Comparison of ENCODE assay signal across 3 cellular contexts in the genomic region with DNA sequence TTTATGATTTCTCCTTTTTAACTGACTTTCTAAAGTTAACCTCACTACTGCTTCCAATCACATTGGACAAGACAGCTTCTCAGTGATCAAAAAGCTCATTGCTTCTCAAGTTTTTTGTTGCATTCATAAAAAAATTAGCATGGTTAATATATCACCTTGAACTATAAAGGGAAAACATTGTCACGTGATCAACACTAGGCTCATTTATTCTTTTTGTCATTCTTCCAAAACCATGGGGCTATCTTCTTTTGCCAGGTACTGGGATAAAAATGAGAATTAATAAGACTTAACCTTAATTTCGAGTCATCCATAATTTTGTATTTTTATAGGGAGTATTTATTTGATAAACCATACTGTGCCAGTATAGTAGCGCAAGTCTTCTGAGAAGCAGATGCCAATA.
A peak's percentile ranks its signal among the peaks of the same experiment; 100 is the strongest.
TF ChIP-seq lines count a peak whose summit lies in the region.

No MANE protein-coding gene starts in this region.

TF ChIP-seq in HepG2, 621 proteins besides CTCF, POLR2A, EP300 and RAD21:
- TF ChIP-seq USF2 (IDR thresholded peaks at IDR 0.05; ENCODE audit: low read depth, low read length) (peak; percentile 36; the same call in 1 of the 2 replicates), USF2 (CRISPR knock-in tag; IDR thresholded peaks at IDR 0.05; ENCODE audit: borderline replicate concordance) (no peak), RAD51 (IDR thresholded peaks at IDR 0.05; ENCODE audit: borderline replicate concordance) (peak; percentile 72), IKZF1 (IDR thresholded peaks at IDR 0.05) (no peak)
- TF ChIP-seq, protein P1, sequence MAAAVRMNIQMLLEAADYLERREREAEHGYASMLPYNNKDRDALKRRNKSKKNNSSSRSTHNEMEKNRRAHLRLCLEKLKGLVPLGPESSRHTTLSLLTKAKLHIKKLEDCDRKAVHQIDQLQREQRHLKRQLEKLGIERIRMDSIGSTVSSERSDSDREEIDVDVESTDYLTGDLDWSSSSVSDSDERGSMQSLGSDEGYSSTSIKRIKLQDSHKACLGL (CRISPR knock-in tag; IDR thresholded peaks at IDR 0.05), result no peak

TF ChIP-seq in GM12878, 131 proteins besides CTCF, POLR2A, EP300 and RAD21:
- TF ChIP-seq SMC3 (IDR thresholded peaks at IDR 0.05; ENCODE audit: borderline replicate concordance, low read length) (no peak), FOXK2 (IDR thresholded peaks at IDR 0.05) (no peak), RAD51 (IDR thresholded peaks at IDR 0.05) (peak; percentile 73; the same call in 1 of the 2 replicates)

TF ChIP-seq in K562, 482 proteins besides CTCF, POLR2A, EP300 and RAD21:
- TF ChIP-seq RAD51 (IDR thresholded peaks at IDR 0.05; ENCODE audit: borderline replicate concordance, low read depth) (0 out of 2 replicates have a peak, but pooled peaks have one; percentile 34), TFE3 (CRISPR knock-in tag; IDR thresholded peaks at IDR 0.05) (peak; percentile 75), PHF20 (IDR thresholded peaks at IDR 0.05; ENCODE audit: partially characterized antibody) (no peak)
